Comparison of ENCODE assay signal across 8 cellular contexts in the genomic region with DNA sequence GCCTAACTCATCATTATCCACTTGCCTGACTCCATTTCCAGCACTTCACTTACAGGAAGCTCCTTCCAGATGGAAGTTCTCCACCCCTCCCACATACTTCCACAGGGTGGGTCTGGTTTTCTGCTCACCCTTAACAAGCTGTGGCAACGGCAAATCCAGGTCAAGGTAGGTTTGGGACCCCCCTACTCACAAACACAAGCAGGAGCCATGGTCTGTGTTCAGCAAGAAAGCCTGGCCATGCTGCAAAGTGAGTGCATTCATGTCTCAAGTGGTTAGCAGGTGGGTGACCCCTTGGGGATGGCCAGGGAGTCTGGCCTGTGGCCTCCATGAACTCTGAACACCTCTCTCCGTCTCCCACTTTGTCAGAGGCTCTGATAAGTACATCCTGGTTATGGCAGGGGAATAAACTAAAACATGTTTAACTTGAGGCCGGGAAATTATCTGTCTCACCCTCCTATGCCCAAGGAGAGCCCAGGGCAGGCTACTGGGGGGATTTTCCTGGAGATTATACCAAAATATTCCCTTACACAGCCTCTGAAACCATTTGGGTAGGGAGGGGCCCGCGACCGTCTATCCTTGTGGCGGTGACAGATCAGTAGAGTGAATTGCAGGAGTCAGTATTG. TPM values are rescaled to one million over a fixed set of nuclear protein-coding genes. Genes with fewer than 3 reads are reported as not detected.
DNase-seq lines count a peak whose midpoint lies in the region; ATAC-seq and TF ChIP-seq lines count a peak whose summit lies in the region.

No MANE protein-coding gene starts in this region.

- no peaks in the 10 kb centered on the region for H4K20me1 ChIP-seq in OCI-LY7 (ENCODE audit: insufficient read depth, low read length)
- no peaks in the 10 kb centered on the region for H4K20me1 ChIP-seq in neural progenitor cell (ENCODE audit: low read depth)

- H3K27ac ChIP-seq in CD4-positive, alpha-beta memory T cell (ENCODE audit: low read depth, low read length), result peak overlapping the region; percentile 86
- H3K27ac ChIP-seq in OCI-LY7 (ENCODE audit: low read depth, low read length, poor library complexity, severe bottlenecking) (peak overlapping the region; percentile 48), endodermal cell (ENCODE audit: low read depth, low read length) (no peak overlapping the region), neural progenitor cell (no peak overlapping the region)

- POLR2A ChIA-PET in CD4-positive, alpha-beta memory T cell (lab: Charles Lee; ENCODE audit: partially characterized antibody), result interaction anchor here (1.3 to 4.3 kb wide), 4 partner anchors 10 to 24 kb away, joined by 3 to 34 read pairs (median 4); no protein-coding TSS in a partner anchor
- POLR2A ChIA-PET in OCI-LY7 (lab: Charles Lee), result interaction anchor here (0.7 to 4.8 kb wide), 2 partner anchors 11 to 376 kb away, joined by 3 to 39 read pairs; no protein-coding TSS in a partner anchor

- BruUV-seq in OCI-LY7 (replicated peaks; lab: Mats Ljungman, UMichigan), result TSS peak; percentile 55

- H3F3A ChIP-seq in neural progenitor cell (ENCODE audit: low read depth), result peaks cover 3% of the 10 kb centered on the region

- peaks cover 0 to 2% (median 0%) of the 10 kb centered on the region in 8 donors for H3K9me3 Mint-ChIP-seq in CD4-positive, alpha-beta memory T cell
- H3K9me3 Mint-ChIP-seq in endodermal cell, result no peaks in the 10 kb centered on the region
- no peaks in the 10 kb centered on the region for H3K9me3 Mint-ChIP-seq in neural progenitor cell

- H3K27me3 ChIP-seq in CD4-positive, alpha-beta memory T cell (ENCODE audit: insufficient read depth, low read length), result no peaks in the 10 kb centered on the region
- H3K27me3 ChIP-seq in endodermal cell (ENCODE audit: control insufficient read depth, insufficient read depth, low read length, poor library complexity, severe bottlenecking) (no peaks in the 10 kb centered on the region), neural progenitor cell (peaks cover 15% of the 10 kb centered on the region)

- 46 to 66% methylated on average over 3 to 7 of the region's 7 CpGs for WGBS in endodermal cell (ENCODE audit: insufficient coverage in 1 of 2, insufficient read length in 1 of 2), 2 experiments

- DNase-seq in CD4-positive, alpha-beta memory T cell, result no peak
- no peak for DNase-seq in OCI-LY7 (ENCODE audit: low spot score)
- DNase-seq in endodermal cell, result no peak
- no peak for DNase-seq in neural progenitor cell (ENCODE audit: low spot score)
- DNase-seq in KBM-7, result no peak
- DNase-seq in NCI-H187 treated with DMSO at 0.1 percent for 48 hours (lab: John Stamatoyannopoulos, UW), result no peak
- DNase-seq in CD1c-positive myeloid dendritic cell (ENCODE audit: extremely low spot score), result no peak

- peaks cover 57% of the 10 kb centered on the region for H3K79me2 ChIP-seq in OCI-LY7 (ENCODE audit: insufficient read depth, low read depth, low read length)
- peaks cover 37% of the 10 kb centered on the region for H3K79me2 ChIP-seq in neural progenitor cell (ENCODE audit: low read depth)

- H3K9ac ChIP-seq in endodermal cell (ENCODE audit: extremely low read depth, low read length, poor library complexity, severe bottlenecking) (peak overlapping the region; percentile 67), neural progenitor cell (no peak overlapping the region)

- H3K9me2 ChIP-seq in OCI-LY7 (ENCODE audit: insufficient read depth, low read length), result no peaks in the 10 kb centered on the region

- CTCF ChIA-PET in CD4-positive, alpha-beta memory T cell (lab: Charles Lee; ENCODE audit: partially characterized antibody), result interaction anchor here (1.1 kb wide), 1 partner anchor 11 kb away, joined by 5 read pairs; no protein-coding TSS in a partner anchor
- CTCF ChIA-PET in OCI-LY7 (lab: Charles Lee; ENCODE audit: unreplicated experiment), result no interaction called here

- intact Hi-C loops in CD4-positive, alpha-beta memory T cell (cut with micrococcal nuclease), result loop anchor here (5.0 to 10.0 kb wide), 3 partner anchors 35 to 642 kb away; partner anchors contain the start of gene SMC3
- intact Hi-C loops in OCI-LY7 (cut with micrococcal nuclease; ENCODE audit: unreplicated experiment), result loop anchor here (2.0 kb wide), 1 partner anchor 38 kb away; no protein-coding TSS in a partner anchor

- peaks cover 39 to 65% (median 50%) of the 10 kb centered on the region in 4 donors for H3K4me1 Mint-ChIP-seq in CD4-positive, alpha-beta memory T cell
- H3K4me1 Mint-ChIP-seq in endodermal cell (peaks cover 15% of the 10 kb centered on the region), neural progenitor cell (peaks cover 28% of the 10 kb centered on the region)

- H3K4me1 ChIP-seq in CD4-positive, alpha-beta memory T cell (ENCODE audit: insufficient read depth, low read length), result peaks cover 54% of the 10 kb centered on the region
- peaks cover 52% of the 10 kb centered on the region for H3K4me1 ChIP-seq in OCI-LY7 (ENCODE audit: insufficient read depth, low read length, poor library complexity, severe bottlenecking)
- H3K4me1 ChIP-seq in endodermal cell (ENCODE audit: control insufficient read depth, insufficient read depth, low read length), result no peaks in the 10 kb centered on the region
- peaks cover 15% of the 10 kb centered on the region for H3K4me1 ChIP-seq in neural progenitor cell

- H3K4me3 Mint-ChIP-seq in CD4-positive, alpha-beta memory T cell, result peak overlapping the region; percentile 88 to 95 (median 92)
- H3K4me3 Mint-ChIP-seq in endodermal cell, result peak overlapping the region; percentile 75
- H3K4me3 Mint-ChIP-seq in neural progenitor cell, result peak overlapping the region; percentile 90

- TF ChIP-seq CTCF in OCI-LY7 (conservative IDR thresholded peaks at IDR 0.05; ENCODE audit: low read length), result no peak
- TF ChIP-seq CTCF in endodermal cell (conservative IDR thresholded peaks at IDR 0.05), result no peak
- TF ChIP-seq CTCF in neural progenitor cell (IDR thresholded peaks at IDR 0.05), result no peak

- H3K4me3 ChIP-seq in CD4-positive, alpha-beta memory T cell (ENCODE audit: low read length in 2 of 2), result peak overlapping the region; percentile 68 to 74
- peak overlapping the region; percentile 80 for H3K4me3 ChIP-seq in OCI-LY7 (ENCODE audit: low read depth, low read length, poor library complexity, severe bottlenecking)
- peak overlapping the region; percentile 83 for H3K4me3 ChIP-seq in endodermal cell (ENCODE audit: low read length)
- H3K4me3 ChIP-seq in neural progenitor cell, result peak overlapping the region; percentile 76

- peak overlapping the region; percentile 95 for H3K4me2 ChIP-seq in OCI-LY7 (ENCODE audit: low read length)
- peak overlapping the region; percentile 80 for H3K4me2 ChIP-seq in neural progenitor cell

- H2AFZ ChIP-seq in OCI-LY7 (ENCODE audit: low read length) (peak overlapping the region; percentile 1; the same call in 1 of the 2 replicates), neural progenitor cell (replicated peaks) (no peak overlapping the region)

- H3K36me3 ChIP-seq in CD4-positive, alpha-beta memory T cell (ENCODE audit: insufficient read depth, low read length), result no peaks in the 10 kb centered on the region
- H3K36me3 ChIP-seq in OCI-LY7 (ENCODE audit: insufficient read depth, low read length) (peaks cover 45% of the 10 kb centered on the region), endodermal cell (ENCODE audit: control insufficient read depth, insufficient read depth, low read length) (peaks cover 3% of the 10 kb centered on the region), neural progenitor cell (no peaks in the 10 kb centered on the region)

- H3K27ac Mint-ChIP-seq in CD4-positive, alpha-beta memory T cell, result peak overlapping the region; percentile 74 to 98 (median 96)
- H3K27ac Mint-ChIP-seq in endodermal cell (no peak overlapping the region), neural progenitor cell (peak overlapping the region; percentile 30)

- H3K9me3 ChIP-seq in CD4-positive, alpha-beta memory T cell (ENCODE audit: control insufficient read depth in 1 of 2, low read length in 2 of 2), result no peaks in the 10 kb centered on the region
- peaks cover 12% of the 10 kb centered on the region; the same call in 1 of the 2 replicates for H3K9me3 ChIP-seq in OCI-LY7 (ENCODE audit: low read length)
- H3K9me3 ChIP-seq in endodermal cell (ENCODE audit: control insufficient read depth, low read length), result no peaks in the 10 kb centered on the region
- no peaks in the 10 kb centered on the region for H3K9me3 ChIP-seq in neural progenitor cell (ENCODE audit: low read depth)

- H3K27me3 Mint-ChIP-seq in CD4-positive, alpha-beta memory T cell, result no peaks in the 10 kb centered on the region
- H3K27me3 Mint-ChIP-seq in endodermal cell (ENCODE audit: insufficient read depth) (peaks cover 14% of the 10 kb centered on the region), neural progenitor cell (ENCODE audit: insufficient read depth, low read depth) (peaks cover 3% of the 10 kb centered on the region)

- ATAC-seq in HG02973 (IDR thresholded peaks at IDR 0.05; ENCODE audit: unreplicated experiment), result no peak

- in situ Hi-C loops in KBM-7 (cut with MboI; ENCODE audit: low pct_unique_long_range_greater_than_20kb, low sequenced_read_pairs), result no loop called here

- H3K36me3 Mint-ChIP-seq in CD4-positive, alpha-beta memory T cell, result peaks cover 0 to 3% of the 10 kb centered on the region in 2 donors
- H3K36me3 Mint-ChIP-seq in endodermal cell (ENCODE audit: low read depth) (no peaks in the 10 kb centered on the region), neural progenitor cell (peaks cover 14% of the 10 kb centered on the region)

RNA-seq across cellular contexts. Expression of gene XPNPEP1, which starts 0.8 kb away (rescaled TPM):
- total RNA-seq in CD4-positive, alpha-beta memory T cell, result 10 to 100 TPM; 59.0 to 63.3 TPM
- 10 to 100 TPM; 24.7 to 40.0 TPM for polyA plus RNA-seq in CD4-positive, alpha-beta memory T cell
- total RNA-seq in OCI-LY7 (2014; rRNA removed; shearing (Covaris generic)), result 234 and 237 TPM in 2 replicates
- total RNA-seq in OCI-LY7 (2022) (130 and 136 TPM in 2 replicates), endodermal cell (10 to 100 TPM; 39.2 to 50.2 TPM), neural progenitor cell (ENCODE audit: low replicate concordance) (94.8 and 113 TPM in 2 replicates)
- 54.5 TPM for polyA plus RNA-seq in endodermal cell (2013, experiment 1 of 2)
- polyA plus RNA-seq in endodermal cell (2013, experiment 2 of 2), result 51.2 TPM

Comparison
In these comparisons a context has a peak if more than half of its experiments do, and no peak if none do; other contexts are left out.
1. H3K27ac ChIP-seq: peak in CD4-positive, alpha-beta memory T cell (single experiment) and OCI-LY7 (single experiment); none in endodermal cell (single experiment) and neural progenitor cell (single experiment).
2. Peak in every context shown above with its lines, with median percentiles within 50 percentile points of each other: H3K4me3 ChIP-seq and H3K4me3 Mint-ChIP-seq.